21 cellular contexts compared by ENCODE assay signal in genomic region chr10:130141038-130141437, GRCh38. TPM values are rescaled to one million over a fixed set of nuclear protein-coding genes. Genes with fewer than 3 reads are reported as not detected.
DNase-seq lines count a peak whose midpoint lies in the region; ATAC-seq, FAIRE-seq and TF ChIP-seq lines count a peak whose summit lies in the region.
"Had no signal": no experiment of that assay in that cellular context is flagged by ENCODE, and none has a peak within 500 bp of the region (broad histone marks: within the 10 kb centered on the region; RNA-seq: fewer than 3 reads in every experiment).

No MANE protein-coding gene starts in this region.

- no TSS peak for BruUV-seq in GM12878 (replicated peaks; lab: Mats Ljungman, UMichigan)

- no peak overlapping the region for H2BK5ac ChIP-seq in mesenchymal stem cell (ENCODE audit: low read depth, low read length, poor library complexity, severe bottlenecking)

- peaks cover 100% of the 10 kb centered on the region for H3K79me2 ChIP-seq in OCI-LY3 (ENCODE audit: low read length)
- H3K79me2 ChIP-seq in GM12878 (ENCODE audit: control insufficient read depth, insufficient read depth, low read length): peaks cover 75% of the 10 kb centered on the region

- RAD21 ChIA-PET in GM12878 (lab: Charles Lee; ENCODE audit: unreplicated experiment): interaction anchor here (1.1 to 1.4 kb wide), 2 partner anchors 13 to 30 kb away, joined by 3 to 9 read pairs; partner anchors contain the start of gene C10orf143

- H3K14ac ChIP-seq in mesenchymal stem cell (ENCODE audit: low read length in 2 of 2): no peak overlapping the region

- H3K9ac ChIP-seq in OCI-LY3 (ENCODE audit: low read length) (peak overlapping the region; percentile 60), GM12878 (ENCODE audit: control insufficient read depth, insufficient read depth, low read length) (peak overlapping the region; percentile 31; the same call in 1 of the 2 replicates), mesenchymal stem cell (ENCODE audit: low read length) (no peak overlapping the region)

- peak overlapping the region in 1 of 2 experiments; percentile 35 for H3K18ac ChIP-seq in mesenchymal stem cell (ENCODE audit: low read depth in 1 of 2, low read length in 2 of 2)

- H3K27ac Mint-ChIP-seq in natural killer cell treated with Interleukin-12 subunit alpha and Interleukin-12 subunit beta and Interleukin-15 and Interleukin-18, amount 100 ng/mL, for 72 hours: peak overlapping the region; percentile 39 to 79
- H3K27ac Mint-ChIP-seq in natural killer cell: no peak overlapping the region
- H3K27ac Mint-ChIP-seq: progenitor cell of endocrine pancreas had no signal

- no peak overlapping the region for H3K4ac ChIP-seq in mesenchymal stem cell (ENCODE audit: low read depth in 1 of 2, low read length in 2 of 2)

- H4K91ac ChIP-seq in mesenchymal stem cell (ENCODE audit: low read length): no peak overlapping the region

- DNase-seq in natural killer cell treated with Interleukin-12 subunit alpha and Interleukin-12 subunit beta and Interleukin-15 and Interleukin-18, amount 100 ng/mL, for 72 hours (ENCODE audit: low spot score): no peak
- no peak for DNase-seq in natural killer cell
- DNase-seq in GM12878 (ENCODE audit: low read depth, low spot score): no peak
- no peak for DNase-seq in RWPE1 (ENCODE audit: low spot score)
- DNase-seq in mesenchymal stem cell: no peak
- no peak for DNase-seq in urothelium cell line (ENCODE audit: low spot score)
- DNase-seq in GM19240 (ENCODE audit: insufficient read length, low spot score): no peak
- DNase-seq: activated T-cell treated with anti-CD3 and anti-CD28 coated beads, Interleukin-2, amount 50 U/mL, for 4 hours; DMS79; dorsolateral prefrontal cortex; KBM-7; mesendoderm; NCI-H187 treated with DMSO at 0.1 percent for 48 hours; NCI-H226; RPMI8226; stimulated activated CD4-positive, alpha-beta T cell treated with anti-CD3 and anti-CD28 coated beads, Interleukin-4, amount 100 ng/mL, for 24 hours; substantia nigra had no signal

- in situ Hi-C loops in GM12878 (cut with MboI): no loop called here

- H2BK120ac ChIP-seq in mesenchymal stem cell (ENCODE audit: low read depth, low read length): no peak overlapping the region

- peak overlapping the region; percentile 57 for H3K4me3 Mint-ChIP-seq in natural killer cell treated with Interleukin-12 subunit alpha and Interleukin-12 subunit beta and Interleukin-15 and Interleukin-18, amount 100 ng/mL, for 72 hours
- H3K4me3 Mint-ChIP-seq in natural killer cell: no peak overlapping the region

- H3K9me3 Mint-ChIP-seq in natural killer cell treated with Interleukin-12 subunit alpha and Interleukin-12 subunit beta and Interleukin-15 and Interleukin-18, amount 100 ng/mL, for 72 hours: no peaks in the 10 kb centered on the region
- no peaks in the 10 kb centered on the region for H3K9me3 Mint-ChIP-seq in natural killer cell
- H3K9me3 Mint-ChIP-seq: activated T-cell treated with anti-CD3 and anti-CD28 coated beads, Interleukin-2, amount 50 U/mL, for 4 hours had no signal

- no peaks in the 10 kb centered on the region for H3K27me3 Mint-ChIP-seq in natural killer cell treated with Interleukin-12 subunit alpha and Interleukin-12 subunit beta and Interleukin-15 and Interleukin-18, amount 100 ng/mL, for 72 hours
- H3K27me3 Mint-ChIP-seq in natural killer cell (ENCODE audit: low read depth in 2 of 2): no peaks in the 10 kb centered on the region
- H3K27me3 Mint-ChIP-seq: progenitor cell of endocrine pancreas had no signal

- no peak overlapping the region for H2BK12ac ChIP-seq in mesenchymal stem cell (ENCODE audit: low read length in 2 of 2)

- 10% methylated on average over 4 of the region's 4 CpGs for WGBS in GM12878 (ENCODE audit: insufficient coverage, insufficient replicate concordance, low lambda C conversion rate, missing lambda C conversion rate)
- 96% methylated on average over 3 of the region's 4 CpGs for WGBS in mesenchymal stem cell

- TF ChIP-seq CTCF in natural killer cell (IDR thresholded peaks at IDR 0.05) (no peak), OCI-LY3 (IDR thresholded peaks at IDR 0.05; ENCODE audit: low read depth, low read length) (no peak), GM12878 (IDR thresholded peaks at IDR 0.05 in 2 of 3, conservative IDR thresholded peaks at IDR 0.05 in 1 of 3; ENCODE audit: control insufficient read depth in 2 of 3, extremely low read depth in 1 of 3, insufficient read depth in 1 of 3, low read depth in 3 of 3, low read length in 3 of 3) (no peak), RWPE1 (conservative IDR thresholded peaks at IDR 0.05; ENCODE audit: low read depth) (no peak)

- no peak for FAIRE-seq in GM12878 (lab: Jason Lieb, UNC)
- no peak for FAIRE-seq in urothelium cell line (lab: Jason Lieb, UNC)
- FAIRE-seq: frontal cortex had no signal

- no peaks in the 10 kb centered on the region for H3K9me3 ChIP-seq in OCI-LY3 (ENCODE audit: insufficient read depth, low read length)
- H3K9me3 ChIP-seq in GM12878 (replicated peaks; ENCODE audit: control insufficient read depth, insufficient read depth, low read length): no peaks in the 10 kb centered on the region
- no peaks in the 10 kb centered on the region for H3K9me3 ChIP-seq in mesenchymal stem cell (ENCODE audit: control insufficient read depth, low read length)

- H4K20me1 ChIP-seq in OCI-LY3 (ENCODE audit: insufficient read depth, low read length): peaks cover 33% of the 10 kb centered on the region
- H4K20me1 ChIP-seq in GM12878 (ENCODE audit: control insufficient read depth, insufficient read depth): 0 out of 2 replicates have a peak, but pooled peaks cover 4% of the 10 kb centered on the region

- H3K27ac ChIP-seq in OCI-LY3 (ENCODE audit: low read length) (peak overlapping the region; percentile 88), GM12878 (ENCODE audit: control insufficient read depth, insufficient read depth) (peak overlapping the region; percentile 55), RWPE1 (no peak overlapping the region), mesenchymal stem cell (ENCODE audit: low read length, poor library complexity, severe bottlenecking) (no peak overlapping the region)
- H3K27ac ChIP-seq: cardiac muscle cell, dorsolateral prefrontal cortex had no signal

- peaks cover 36 to 48% of the 10 kb centered on the region in 2 donors for H3K4me1 Mint-ChIP-seq in natural killer cell treated with Interleukin-12 subunit alpha and Interleukin-12 subunit beta and Interleukin-15 and Interleukin-18, amount 100 ng/mL, for 72 hours (ENCODE audit: low read depth in 2 of 2)
- peaks cover 37% of the 10 kb centered on the region in 2 donors for H3K4me1 Mint-ChIP-seq in natural killer cell

- CTCF ChIA-PET in GM12878 (lab: Yijun Ruan, JAX) (interaction anchor here (0.9 to 2.1 kb wide), 3 partner anchors 14 to 34 kb away, joined by 3 to 18 read pairs (median 9); partner anchors contain the start of gene C10orf143), RWPE1 (lab: Yijun Ruan, JAX) (no interaction called here)

- H2AFZ ChIP-seq in OCI-LY3 (ENCODE audit: low read depth, low read length): no peak overlapping the region
- no peak overlapping the region for H2AFZ ChIP-seq in GM12878 (ENCODE audit: control insufficient read depth, low read depth, low read length)
- no peak overlapping the region for H2AFZ ChIP-seq in mesenchymal stem cell (ENCODE audit: low read depth, low read length)

- H3K4me2 ChIP-seq in OCI-LY3 (ENCODE audit: low read length): peak overlapping the region; percentile 88
- H3K4me2 ChIP-seq in GM12878 (ENCODE audit: control insufficient read depth, insufficient read depth): peak overlapping the region; percentile 38
- H3K4me2 ChIP-seq in mesenchymal stem cell (ENCODE audit: low read length, poor library complexity, severe bottlenecking): no peak overlapping the region

- peaks cover 51% of the 10 kb centered on the region for H3K4me1 ChIP-seq in OCI-LY3 (ENCODE audit: low read length)
- H3K4me1 ChIP-seq in GM12878 (ENCODE audit: control insufficient read depth, insufficient read depth, low read length): peaks cover 40% of the 10 kb centered on the region
- peaks cover 19% of the 10 kb centered on the region for H3K4me1 ChIP-seq in mesenchymal stem cell (ENCODE audit: control insufficient read depth, insufficient read depth, low read depth, low read length)

- H3K36me3 ChIP-seq in OCI-LY3 (replicated peaks; ENCODE audit: low read depth, low read length) (peaks cover 22% of the 10 kb centered on the region), GM12878 (ENCODE audit: control insufficient read depth in 2 of 2, insufficient read depth in 2 of 2, low read length in 1 of 2) (no peaks in the 10 kb centered on the region; a peak in 1 of 4 replicates), mesenchymal stem cell (ENCODE audit: control insufficient read depth in 1 of 2, insufficient read depth in 2 of 2, low read depth in 1 of 2, low read length in 2 of 2) (peaks cover 8 to 35% of the 10 kb centered on the region in 2 experiments)

- no peak for ATAC-seq in natural killer cell treated with Interleukin-12 subunit alpha and Interleukin-12 subunit beta and Interleukin-15 and Interleukin-18, amount 100 ng/mL, for 72 hours
- ATAC-seq in natural killer cell (no peak), GM12878 (no peak)

- no peak for TF ChIP-seq EP300 in GM12878 (IDR thresholded peaks at IDR 0.05; ENCODE audit: borderline replicate concordance in 1 of 2, control insufficient read depth in 1 of 2, low read depth in 2 of 2, low read length in 2 of 2)

- TF ChIP-seq RAD21 in GM12878 (IDR thresholded peaks at IDR 0.05; ENCODE audit: insufficient read depth, low read depth, low read length): no peak

- POLR2A ChIA-PET in GM12878 (lab: Charles Lee): interaction anchor here (2.0 to 2.4 kb wide), 2 partner anchors 30 to 32 kb away, joined by 11 to 17 read pairs; partner anchors contain the start of gene C10orf143
- POLR2A ChIA-PET in RWPE1 (lab: Yijun Ruan, JAX; ENCODE audit: low non-redundant PET): no interaction called here

- H2AK5ac ChIP-seq in mesenchymal stem cell (ENCODE audit: low read length, severe bottlenecking): no peak overlapping the region

- intact Hi-C loops in natural killer cell (cut with micrococcal nuclease) (no loop called here), GM12878 (cut with micrococcal nuclease; ENCODE audit: unreplicated experiment) (no loop called here)

- H3K27me3 ChIP-seq in OCI-LY3 (ENCODE audit: low read depth, low read length) (no peaks in the 10 kb centered on the region), GM12878 (replicated peaks in 1 of 2; ENCODE audit: control insufficient read depth in 2 of 2, insufficient read depth in 2 of 2, low read length in 1 of 2) (no peaks in the 10 kb centered on the region), mesenchymal stem cell (ENCODE audit: control insufficient read depth in 1 of 2, insufficient read depth in 1 of 2, low read length in 2 of 2) (no peaks in the 10 kb centered on the region)
- H3K27me3 ChIP-seq: cardiac muscle cell, dorsolateral prefrontal cortex had no signal

- peak overlapping the region in 1 of 2 experiments; percentile 83 for H3K23ac ChIP-seq in mesenchymal stem cell (ENCODE audit: low read length in 2 of 2)

- SMC1A ChIA-PET in GM12878 (lab: Charles Lee; ENCODE audit: uncharacterized antibody, unreplicated experiment): interaction anchor here (0.6 to 3.0 kb wide), 3 partner anchors 13 to 59 kb away, joined by 4 to 10 read pairs (median 4); partner anchors contain the start of gene C10orf143

- no peak overlapping the region for H2BK15ac ChIP-seq in mesenchymal stem cell (ENCODE audit: low read depth, poor library complexity, severe bottlenecking)

- H3K79me1 ChIP-seq in mesenchymal stem cell (replicated peaks; ENCODE audit: low read length, poor library complexity, severe bottlenecking): peaks cover 5% of the 10 kb centered on the region

- peaks cover 16% of the 10 kb centered on the region for H3K36me3 Mint-ChIP-seq in natural killer cell treated with Interleukin-12 subunit alpha and Interleukin-12 subunit beta and Interleukin-15 and Interleukin-18, amount 100 ng/mL, for 72 hours
- H3K36me3 Mint-ChIP-seq in natural killer cell: no peaks in the 10 kb centered on the region

- no peak overlapping the region for H4K8ac ChIP-seq in mesenchymal stem cell (ENCODE audit: low read length)

- H3K4me3 ChIP-seq in OCI-LY3 (ENCODE audit: low read length) (peak overlapping the region; percentile 71), GM12878 (peak overlapping the region; percentile 62), mesenchymal stem cell (ENCODE audit: insufficient read depth in 1 of 2, low read depth in 1 of 2, low read length in 2 of 2) (no peak overlapping the region)
- H3K4me3 ChIP-seq: cardiac muscle cell, dorsolateral prefrontal cortex had no signal

- TF ChIP-seq POLR2A in GM12878 (IDR thresholded peaks at IDR 0.05; ENCODE audit: low read depth, low read length): no peak

RNA-seq across cellular contexts. Expression of gene GLRX3, which starts 4.8 kb away (rescaled TPM):
- total RNA-seq in natural killer cell treated with Interleukin-12 subunit alpha and Interleukin-12 subunit beta and Interleukin-15 and Interleukin-18, amount 100 ng/mL, for 72 hours: 100 to 1,000 TPM in 1 of 2 donors, 10 to 100 TPM in 1; 95.0 to 103 TPM
- 10 to 100 TPM; 33.8 to 51.7 (median 39.1) TPM for total RNA-seq in natural killer cell
- 57.1 and 69.3 TPM in 2 replicates for total RNA-seq in GM12878 (2013; cell fraction: nucleolus; rRNA removed)
- 94.7 and 122 TPM in 2 replicates for total RNA-seq in GM12878 (2014; rRNA removed)
- 128 and 132 TPM in 2 replicates for total RNA-seq in GM12878 (2014; rRNA removed; fragmentation: Illumina TruSeq; extraction: Trizol)
- 123 and 127 TPM in 2 replicates for total RNA-seq in GM12878 (2021)
- polyA plus RNA-seq in GM12878 (2011; ENCODE audit: low read depth): 35.2 TPM
- 125 and 176 TPM in 2 replicates for polyA plus RNA-seq in GM12878 (2011; rRNA removed)
- 84.5 and 88.0 TPM in 2 replicates for polyA plus RNA-seq in GM12878 (2011; cell fraction: cytosol; rRNA removed)
- 42.0 and 56.2 TPM in 2 replicates for polyA plus RNA-seq in GM12878 (2011; cell fraction: nucleus; rRNA removed)
- polyA plus RNA-seq in GM12878 (2012): 85.3 and 87.3 TPM in 2 replicates
- polyA plus RNA-seq in GM12878 (2014; fragmentation: Illumina TruSeq; extraction: Trizol): 151 and 160 TPM in 2 replicates
- polyA plus RNA-seq in GM12878 (2014; fragmentation: Nextera tagmentation; extraction: Ambion mirVana): 100 to 1,000 TPM; 131 to 171 TPM
- polyA plus RNA-seq in GM12878 (2014; rRNA removed): 92.2 and 125 TPM in 2 replicates
- polyA plus RNA-seq in GM12878 (2016; fragmentation: Nextera tagmentation; extraction: Ambion mirVana): 100 to 1,000 TPM; 204 to 209 TPM
- polyA minus RNA-seq in GM12878 (2011; rRNA and poly(A)+ RNA removed): 23.6 and 24.9 TPM in 2 replicates
- polyA minus RNA-seq in GM12878 (2011; cell fraction: cytosol; rRNA and poly(A)+ RNA removed): 15.4 and 16.9 TPM in 2 replicates
- 9.6 and 26.6 TPM in 2 replicates for polyA minus RNA-seq in GM12878 (2011; cell fraction: nucleus; rRNA and poly(A)+ RNA removed)
- 136 TPM for polyA plus RNA-seq in mesenchymal stem cell (2013, experiment 1 of 2)
- 138 TPM for polyA plus RNA-seq in mesenchymal stem cell (2013, experiment 2 of 2)

RNA-seq across cellular contexts. Expression of gene C10orf143, which starts 30.4 kb away (rescaled TPM):
- total RNA-seq in natural killer cell treated with Interleukin-12 subunit alpha and Interleukin-12 subunit beta and Interleukin-15 and Interleukin-18, amount 100 ng/mL, for 72 hours: 1 to 10 TPM; 2.4 to 2.9 TPM
- total RNA-seq in natural killer cell: 10 to 100 TPM in 1 of 3 donors, 1 to 10 TPM in 2; 7.1 to 10.9 (median 8.2) TPM
- total RNA-seq in GM12878 (2013; cell fraction: nucleolus; rRNA removed): 1.2 and 1.4 TPM in 2 replicates
- 2.1 TPM in 2 replicates for total RNA-seq in GM12878 (2014; rRNA removed)
- total RNA-seq in GM12878 (2014; rRNA removed; fragmentation: Illumina TruSeq; extraction: Trizol): 1.9 and 2.1 TPM in 2 replicates
- 2.5 and 2.8 TPM in 2 replicates for total RNA-seq in GM12878 (2021)
- polyA plus RNA-seq in GM12878 (2011; ENCODE audit: low read depth): 1.2 TPM
- polyA plus RNA-seq in GM12878 (2011; rRNA removed): 2.3 and 2.4 TPM in 2 replicates
- 1.8 and 1.9 TPM in 2 replicates for polyA plus RNA-seq in GM12878 (2011; cell fraction: cytosol; rRNA removed)
- polyA plus RNA-seq in GM12878 (2011; cell fraction: nucleus; rRNA removed): 1.7 and 2.0 TPM in 2 replicates
- polyA plus RNA-seq in GM12878 (2012): 2.2 and 2.3 TPM in 2 replicates
- 3.4 and 3.6 TPM in 2 replicates for polyA plus RNA-seq in GM12878 (2014; fragmentation: Illumina TruSeq; extraction: Trizol)
- polyA plus RNA-seq in GM12878 (2014; fragmentation: Nextera tagmentation; extraction: Ambion mirVana): under 1 TPM; 0.64 to 0.90 TPM
- polyA plus RNA-seq in GM12878 (2014; rRNA removed): 3.0 and 3.8 TPM in 2 replicates
- 1 to 10 TPM; 5.4 to 7.9 TPM for polyA plus RNA-seq in GM12878 (2016; fragmentation: Nextera tagmentation; extraction: Ambion mirVana)
- 0.88 and 1.2 TPM in 2 replicates for polyA minus RNA-seq in GM12878 (2011; rRNA and poly(A)+ RNA removed)
- not detected in 2 replicates for polyA minus RNA-seq in GM12878 (2011; cell fraction: cytosol; rRNA and poly(A)+ RNA removed)
- 0.60 and 0.86 TPM in 2 replicates for polyA minus RNA-seq in GM12878 (2011; cell fraction: nucleus; rRNA and poly(A)+ RNA removed)
- polyA plus RNA-seq in mesenchymal stem cell (2013, experiment 1 of 2): 1.1 TPM
- polyA plus RNA-seq in mesenchymal stem cell (2013, experiment 2 of 2): 1.2 TPM

Comparison
In these comparisons a context has a peak if more than half of its experiments do, and no peak if none do; other contexts are left out.
1. H3K27ac Mint-ChIP-seq: peak in natural killer cell treated with Interleukin-12 subunit alpha and Interleukin-12 subunit beta and Interleukin-15 and Interleukin-18, amount 100 ng/mL, for 72 hours (2 of 2); none in natural killer cell (0 of 2).
2. H3K27ac ChIP-seq: peak in OCI-LY3 (single experiment) and GM12878 (single experiment); none in RWPE1 (single experiment) and mesenchymal stem cell (single experiment).
3. H3K4me3 ChIP-seq: peak in OCI-LY3 (single experiment) and GM12878 (single experiment); none in mesenchymal stem cell (0 of 2).